In the genomic region with DNA sequence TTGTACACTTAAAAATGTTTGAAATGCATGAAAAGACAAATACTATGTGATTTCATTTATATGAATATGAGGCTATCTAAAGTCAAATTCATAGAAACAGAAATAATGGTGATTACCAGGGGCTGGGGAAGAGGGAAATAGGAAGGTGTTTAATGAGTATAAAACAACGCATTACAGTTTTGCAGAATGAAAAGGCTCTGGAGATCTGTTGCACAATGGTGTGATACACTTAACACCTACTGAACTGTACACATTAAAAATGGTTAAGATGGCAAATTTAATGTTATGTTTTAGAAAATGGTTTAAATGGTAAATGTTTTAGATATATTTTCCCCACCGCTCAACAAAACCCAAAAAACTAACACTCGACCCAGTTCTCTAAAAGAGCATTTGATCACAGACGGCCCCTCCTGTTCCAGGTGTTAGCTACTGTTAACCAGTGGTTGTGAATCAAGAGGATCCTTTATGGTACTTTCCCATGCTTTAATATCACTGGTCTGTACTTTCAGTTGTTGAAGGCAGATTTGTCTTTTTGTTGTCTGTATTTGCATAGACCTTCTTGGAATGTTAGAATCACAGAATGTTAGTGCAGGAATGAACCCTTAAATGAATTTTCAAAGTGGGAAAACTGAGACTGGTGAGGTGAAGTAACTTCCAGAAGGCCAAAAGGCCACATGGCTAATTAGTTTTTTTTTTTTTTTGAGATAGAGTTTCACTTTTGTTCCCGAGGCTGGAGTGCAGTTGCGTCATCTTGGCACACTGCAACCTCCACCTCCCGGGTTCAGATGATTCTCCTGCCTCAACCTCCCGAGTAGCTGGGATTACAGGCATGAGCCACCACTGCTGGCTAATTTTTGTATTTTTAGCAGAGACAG, we compare ENCODE assay signal across 8 cellular contexts. TPM values are rescaled to one million over a fixed set of nuclear protein-coding genes. Genes with fewer than 3 reads are reported as not detected.
A peak's percentile ranks its signal among the peaks of the same experiment; 100 is the strongest.
DNase-seq lines count a peak whose midpoint lies in the region; ATAC-seq, FAIRE-seq and TF ChIP-seq lines count a peak whose summit lies in the region.

No MANE protein-coding gene starts in this region.

- H3K4me1 ChIP-seq in endocrine pancreas (ENCODE audit: control insufficient read depth, insufficient read depth, low read length) (no peaks in the 10 kb centered on the region), pancreas (peaks cover 5 to 27% (median 19%) of the 10 kb centered on the region in 3 donors)

- H3K9ac ChIP-seq in endocrine pancreas (ENCODE audit: control insufficient read depth, insufficient read depth, low read length): no peak overlapping the region

- no peaks in the 10 kb centered on the region for H3K9me3 ChIP-seq in endocrine pancreas (ENCODE audit: control insufficient read depth, low read length)
- no peaks in the 10 kb centered on the region for H3K9me3 ChIP-seq in pancreas

- H3K27ac ChIP-seq in pancreas: peak overlapping the region in 2 of 4 donors; percentile 42 to 72

- DNase-seq in LHCN-M2 (ENCODE audit: low read depth): peak; percentile 26
- peak in 2 of 6 donors; percentile 35 to 43 for DNase-seq in pancreas
- no peak for DNase-seq in OCI-M2 (lab: John Stamatoyannopoulos, UW; ENCODE audit: unreplicated experiment)
- no peak for DNase-seq in NCI-H345 treated with DMSO at 0.1 percent for 48 hours (lab: John Stamatoyannopoulos, UW; ENCODE audit: unreplicated experiment)
- no peak for DNase-seq in SKM-1 (lab: John Stamatoyannopoulos, UW; ENCODE audit: unreplicated experiment)

- H3K27me3 ChIP-seq in endocrine pancreas (ENCODE audit: control insufficient read depth, insufficient read depth, low read length): no peaks in the 10 kb centered on the region
- H3K27me3 ChIP-seq in pancreas: no peaks in the 10 kb centered on the region

- FAIRE-seq in pancreas (lab: Jason Lieb, UNC): no peak

- intact Hi-C loops in pancreas (cut with DNase I): no loop called here

- H3K4me3 ChIP-seq in endocrine pancreas (ENCODE audit: control insufficient read depth, insufficient read depth, low read length) (peak overlapping the region; percentile 19), pancreas (no peak overlapping the region)

- 33 to 39% methylated on average over 8 of the region's 8 CpGs for WGBS in pancreas, 2 donors

- H3K36me3 ChIP-seq in endocrine pancreas (ENCODE audit: control insufficient read depth, insufficient read depth, low read length) (no peaks in the 10 kb centered on the region), pancreas (no peaks in the 10 kb centered on the region)

- ATAC-seq in GM18868 (IDR thresholded peaks at IDR 0.05; ENCODE audit: unreplicated experiment) (peak; percentile 63), pancreas (peak; percentile 73 to 83 (median 79)), esophagus mucosa (no peak)

- no peak for TF ChIP-seq CTCF in pancreas (IDR thresholded peaks at IDR 0.05)

RNA-seq across cellular contexts. Expression of a gene that starts 10.2 kb away (rescaled TPM):
- 124 and 143 TPM in 2 replicates for total RNA-seq in LHCN-M2 (2014; rRNA removed)
- 78.1 TPM for polyA plus RNA-seq in LHCN-M2 (2012)
- total RNA-seq in pancreas: 10 to 100 TPM; 27.4 to 62.9 (median 50.0) TPM
- polyA plus RNA-seq in pancreas: 10 to 100 TPM; 16.5 to 29.1 TPM
- 455 TPM for total RNA-seq in esophagus mucosa
